Comparison of ENCODE assay signal across 26 cellular contexts in genomic region chr3:81513591-81513990, GRCh38.
DNase-seq lines count a peak whose midpoint lies in the region; ATAC-seq, FAIRE-seq and TF ChIP-seq lines count a peak whose summit lies in the region.
"Had no signal": no experiment of that assay in that cellular context is flagged by ENCODE, and none has a peak within 500 bp of the region (broad histone marks: within the 10 kb centered on the region; RNA-seq: fewer than 3 reads in every experiment).

No MANE protein-coding gene starts in this region.

- H3K4me3 ChIP-seq in right atrium auricular region (no peak overlapping the region), heart right ventricle (no peak overlapping the region), small intestine (ENCODE audit: low read depth in 1 of 2, low read length in 2 of 2) (no peak overlapping the region), Peyer's patch (no peak overlapping the region)
- H3K4me3 ChIP-seq: A549; BLaER1 treated with 17β-estradiol and CSF1 and Interleukin-3, amounts not matched to agents 10 nM and 100 nM; GM12878; GM23248 had no signal

- WGBS in heart right ventricle, 2 donors: 49 to 68% methylated on average over 2 of the region's 2 CpGs
- 93 to 96% (median 93%) methylated on average over 2 of the region's 2 CpGs for WGBS in small intestine, 3 donors

- no peaks in the 10 kb centered on the region for H3K36me3 ChIP-seq in right atrium auricular region
- H3K36me3 ChIP-seq in heart right ventricle: peaks cover 0 to 32% (median 0%) of the 10 kb centered on the region in 9 donors
- H3K36me3 ChIP-seq in small intestine (ENCODE audit: control insufficient read depth in 2 of 2, insufficient read depth in 2 of 2, low read length in 2 of 2): no peaks in the 10 kb centered on the region
- no peaks in the 10 kb centered on the region for H3K36me3 ChIP-seq in Peyer's patch
- H3K36me3 ChIP-seq: BE2C had no signal

- H3K4me1 ChIP-seq in right atrium auricular region (no peaks in the 10 kb centered on the region), heart right ventricle (no peaks in the 10 kb centered on the region), small intestine (ENCODE audit: control insufficient read depth in 2 of 2, insufficient read depth in 1 of 2, low read depth in 1 of 2, low read length in 1 of 2) (no peaks in the 10 kb centered on the region), Peyer's patch (no peaks in the 10 kb centered on the region)
- H3K4me1 ChIP-seq: A549; BE2C; BLaER1 treated with 17β-estradiol and CSF1 and Interleukin-3, amounts not matched to agents 10 nM and 100 nM had no signal

- peak; percentile 41 for FAIRE-seq in small intestine (lab: Jason Lieb, UNC)
- FAIRE-seq: A549, D721Med, GM12878, GM19239, H1 had no signal

- TF ChIP-seq CTCF in right atrium auricular region (IDR thresholded peaks at IDR 0.05) (no peak), heart right ventricle (IDR thresholded peaks at IDR 0.05) (no peak), Peyer's patch (IDR thresholded peaks at IDR 0.05) (no peak)

- ATAC-seq in Right ventricle myocardium inferior: peak; percentile 64
- ATAC-seq in heart right ventricle: peak in 6 of 8 donors; percentile 55 to 90 (median 75)
- peak; percentile 84 for ATAC-seq in left ventricle myocardium superior
- ATAC-seq: A549, GM12878 had no signal

- no peak for DNase-seq in Right ventricle myocardium inferior (ENCODE audit: missing footprints)
- no peak for DNase-seq in right atrium auricular region (ENCODE audit: low spot score)
- no peak for DNase-seq in heart right ventricle
- DNase-seq in left ventricle myocardium superior: no peak
- no peak for DNase-seq in small intestine
- no peak for DNase-seq in cerebellar cortex (ENCODE audit: low spot score)
- no peak for DNase-seq in Peyer's patch
- DNase-seq: 8988T; ACHN; AML-193; BE2C; CD4-positive, alpha-beta T cell; CD8-positive, alpha-beta memory T cell; DMS 273 treated with DMSO at 0.1 percent for 48 hours; DMS79; EL; GDM1; GM23248; H7; HCEC 1CT had no signal

- H3K27ac ChIP-seq in right atrium auricular region (no peak overlapping the region), heart right ventricle (peak overlapping the region in 4 of 10 donors; percentile 13 to 48 (median 40)), small intestine (ENCODE audit: low read depth in 1 of 2, low read length in 1 of 2) (no peak overlapping the region), Peyer's patch (no peak overlapping the region)
- H3K27ac ChIP-seq: A549; BLaER1 treated with 17β-estradiol and CSF1 and Interleukin-3, amounts not matched to agents 10 nM and 100 nM; GM23248 had no signal

- intact Hi-C loops in Right ventricle myocardium inferior (cut with DNase I): no loop called here
- intact Hi-C loops in heart right ventricle (cut with DNase I): no loop called here
- intact Hi-C loops in left ventricle myocardium superior (cut with micrococcal nuclease): no loop called here

- no peaks in the 10 kb centered on the region for H3K27me3 ChIP-seq in right atrium auricular region
- no peaks in the 10 kb centered on the region for H3K27me3 ChIP-seq in heart right ventricle
- no peaks in the 10 kb centered on the region for H3K27me3 ChIP-seq in small intestine (ENCODE audit: control insufficient read depth in 2 of 2, insufficient read depth in 2 of 2, low read length in 2 of 2)
- H3K27me3 ChIP-seq in Peyer's patch: no peaks in the 10 kb centered on the region
- H3K27me3 ChIP-seq: BE2C; BLaER1 treated with 17β-estradiol and CSF1 and Interleukin-3, amounts not matched to agents 10 nM and 100 nM had no signal

- TF ChIP-seq POLR2A in Peyer's patch (IDR thresholded peaks at IDR 0.05): no peak

- no peaks in the 10 kb centered on the region for H3K9me3 ChIP-seq in right atrium auricular region
- no peaks in the 10 kb centered on the region for H3K9me3 ChIP-seq in heart right ventricle
- H3K9me3 ChIP-seq in small intestine (ENCODE audit: control insufficient read depth, low read depth): no peaks in the 10 kb centered on the region
- H3K9me3 ChIP-seq in Peyer's patch: no peaks in the 10 kb centered on the region
- H3K9me3 ChIP-seq: A549; BE2C; BLaER1 treated with 17β-estradiol and CSF1 and Interleukin-3, amounts not matched to agents 10 nM and 100 nM had no signal
